In the genomic region with DNA sequence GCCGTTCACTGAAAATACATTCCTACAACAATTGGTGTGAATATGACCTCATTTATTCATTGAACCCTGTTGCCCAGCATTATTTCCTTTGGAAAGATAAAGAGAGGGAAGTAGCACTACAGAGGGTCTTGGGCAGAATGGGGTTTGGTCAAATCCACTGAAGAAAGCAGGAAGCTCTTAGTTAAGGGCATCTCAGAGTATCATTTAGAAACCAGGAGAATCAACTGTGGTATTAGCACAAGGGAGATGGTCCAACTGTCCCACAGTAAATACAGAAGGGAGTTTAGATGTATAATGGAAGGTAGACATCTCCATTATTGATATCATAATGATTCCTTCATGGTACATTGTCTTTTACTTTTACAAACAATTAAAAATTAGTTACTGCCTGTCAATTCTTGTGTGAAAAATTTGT, we compare ENCODE assay signal across 14 cellular contexts. TPM values are rescaled to one million over a fixed set of nuclear protein-coding genes. Genes with fewer than 3 reads are reported as not detected.
DNase-seq lines count a peak whose midpoint lies in the region; ATAC-seq and TF ChIP-seq lines count a peak whose summit lies in the region.
"Had no signal": no experiment of that assay in that cellular context is flagged by ENCODE, and none has a peak within 500 bp of the region (broad histone marks: within the 10 kb centered on the region; RNA-seq: fewer than 3 reads in every experiment).

No MANE protein-coding gene starts in this region.

- H3K4me1 ChIP-seq in GM23338 (ENCODE audit: insufficient read depth) (peaks cover 18% of the 10 kb centered on the region), gastrocnemius medialis (no peaks in the 10 kb centered on the region), GM23248 (ENCODE audit: insufficient read depth) (no peaks in the 10 kb centered on the region)
- H3K4me1 ChIP-seq: suprapubic skin had no signal

- TF ChIP-seq CTCF in GM23338 (conservative IDR thresholded peaks at IDR 0.05; ENCODE audit: low read depth in 2 of 2) (no peak), gastrocnemius medialis (IDR thresholded peaks at IDR 0.05 in 4 of 5, conservative IDR thresholded peaks at IDR 0.05 in 1 of 5) (no peak)

- no peak for DNase-seq in activated T-cell treated with anti-CD3 and anti-CD28 coated beads, Interleukin-2, amount 50 U/mL, for 72 hours
- DNase-seq in activated T-cell treated with anti-CD3 and anti-CD28 coated beads, Interleukin-2, amount 50 U/mL, for 1 hour: no peak
- DNase-seq in GM23338 (ENCODE audit: low spot score) (no peak), gastrocnemius medialis (no peak), GM23248 (no peak), SHP77 treated with DMSO at 0.1 percent for 48 hours (lab: John Stamatoyannopoulos, UW) (no peak)
- no peak for DNase-seq in stimulated activated naive B cell treated with anti-CD40 and anti-IgM and Interleukin-4, amounts not matched to agents 10 μg/mL and 1 μg/mL and 100 μg/mL, for 72 hours
- DNase-seq: anterior cingulate cortex, NCI-H187 had no signal

- H3K27me3 ChIP-seq in GM23338 (ENCODE audit: insufficient read depth) (no peaks in the 10 kb centered on the region), gastrocnemius medialis (no peaks in the 10 kb centered on the region), GM23248 (replicated peaks; ENCODE audit: insufficient read depth) (peaks cover 46% of the 10 kb centered on the region)

- H3K4me3 Mint-ChIP-seq in activated T-cell treated with anti-CD3 and anti-CD28 coated beads, Interleukin-2, amount 50 U/mL, for 72 hours: peak overlapping the region; percentile 33 to 69
- no peak overlapping the region for H3K4me3 Mint-ChIP-seq in GM23338
- H3K4me3 Mint-ChIP-seq in stimulated activated naive B cell treated with anti-CD40 and anti-IgM and Interleukin-4, amounts not matched to agents 10 μg/mL and 1 μg/mL and 100 μg/mL, for 72 hours: peak overlapping the region; percentile 52 to 64
- H3K4me3 Mint-ChIP-seq: nephron, WTC11 had no signal

- H2AFZ ChIP-seq in GM23338 (no peak overlapping the region), GM23248 (no peak overlapping the region)

- H3K4me1 Mint-ChIP-seq in activated T-cell treated with anti-CD3 and anti-CD28 coated beads, Interleukin-2, amount 50 U/mL, for 72 hours (ENCODE audit: low read depth): peaks cover 22% of the 10 kb centered on the region
- H3K4me1 Mint-ChIP-seq in GM23338: peaks cover 28% of the 10 kb centered on the region
- peaks cover 9 to 12% of the 10 kb centered on the region in 2 donors for H3K4me1 Mint-ChIP-seq in stimulated activated naive B cell treated with anti-CD40 and anti-IgM and Interleukin-4, amounts not matched to agents 10 μg/mL and 1 μg/mL and 100 μg/mL, for 72 hours

- no peaks in the 10 kb centered on the region for H3K36me3 Mint-ChIP-seq in activated T-cell treated with anti-CD3 and anti-CD28 coated beads, Interleukin-2, amount 50 U/mL, for 72 hours (ENCODE audit: insufficient read depth in 2 of 2)
- no peaks in the 10 kb centered on the region for H3K36me3 Mint-ChIP-seq in GM23338 (ENCODE audit: low read depth)
- peaks cover 5% of the 10 kb centered on the region in 2 donors for H3K36me3 Mint-ChIP-seq in stimulated activated naive B cell treated with anti-CD40 and anti-IgM and Interleukin-4, amounts not matched to agents 10 μg/mL and 1 μg/mL and 100 μg/mL, for 72 hours
- H3K36me3 Mint-ChIP-seq: WTC11 had no signal

- H3K9me3 Mint-ChIP-seq in activated T-cell treated with anti-CD3 and anti-CD28 coated beads, Interleukin-2, amount 50 U/mL, for 72 hours: no peaks in the 10 kb centered on the region
- H3K9me3 Mint-ChIP-seq in GM23338: no peaks in the 10 kb centered on the region
- no peaks in the 10 kb centered on the region for H3K9me3 Mint-ChIP-seq in stimulated activated naive B cell treated with anti-CD40 and anti-IgM and Interleukin-4, amounts not matched to agents 10 μg/mL and 1 μg/mL and 100 μg/mL, for 72 hours
- H3K9me3 Mint-ChIP-seq: nephron had no signal

- H4K20me1 ChIP-seq in GM23338 (replicated peaks; ENCODE audit: insufficient read depth): no peaks in the 10 kb centered on the region
- H4K20me1 ChIP-seq in GM23248 (ENCODE audit: insufficient read depth): no peaks in the 10 kb centered on the region

- ATAC-seq in activated T-cell treated with anti-CD3 and anti-CD28 coated beads, Interleukin-2, amount 50 U/mL, for 72 hours (replicated peaks in 1 of 2): peak; percentile 52 to 59
- ATAC-seq in GM23338 (no peak), HG03342 (IDR thresholded peaks at IDR 0.05; ENCODE audit: unreplicated experiment) (peak; percentile 33), gastrocnemius medialis (no peak)
- ATAC-seq in stimulated activated naive B cell treated with anti-CD40 and anti-IgM and Interleukin-4, amounts not matched to agents 10 μg/mL and 1 μg/mL and 100 μg/mL, for 72 hours (replicated peaks): peak; percentile 60 to 64

- H3K9me2 ChIP-seq in GM23338 (ENCODE audit: insufficient read depth): peaks cover 10% of the 10 kb centered on the region; the same call in 1 of the 2 replicates
- no peaks in the 10 kb centered on the region for H3K9me2 ChIP-seq in GM23248 (ENCODE audit: insufficient read depth)

- no peaks in the 10 kb centered on the region for H3K79me2 ChIP-seq in GM23338 (replicated peaks; ENCODE audit: insufficient read depth)
- H3K79me2 ChIP-seq in GM23248 (ENCODE audit: insufficient read depth): no peaks in the 10 kb centered on the region

- in situ Hi-C loops in gastrocnemius medialis (cut with MboI; ENCODE audit: low sequenced_read_pairs in 4 of 4): no loop called here
- in situ Hi-C loops in GM23248 (cut with MboI): no loop called here

- H3K27ac Mint-ChIP-seq in activated T-cell treated with anti-CD3 and anti-CD28 coated beads, Interleukin-2, amount 50 U/mL, for 72 hours: peak overlapping the region; percentile 24
- no peak overlapping the region for H3K27ac Mint-ChIP-seq in GM23338
- H3K27ac Mint-ChIP-seq in stimulated activated naive B cell treated with anti-CD40 and anti-IgM and Interleukin-4, amounts not matched to agents 10 μg/mL and 1 μg/mL and 100 μg/mL, for 72 hours: peak overlapping the region; percentile 92
- H3K27ac Mint-ChIP-seq: WTC11 had no signal

- TF ChIP-seq POLR2A in gastrocnemius medialis (IDR thresholded peaks at IDR 0.05): no peak

- H3F3A ChIP-seq in GM23338 (replicated peaks; ENCODE audit: low read depth) (no peaks in the 10 kb centered on the region), GM23248 (ENCODE audit: insufficient read depth) (no peaks in the 10 kb centered on the region)

- H3K9ac ChIP-seq in GM23248: no peak overlapping the region

- H3K4me3 ChIP-seq in GM23338 (no peak overlapping the region), gastrocnemius medialis (no peak overlapping the region), GM23248 (no peak overlapping the region)
- H3K4me3 ChIP-seq: suprapubic skin had no signal

- H3K4me2 ChIP-seq in GM23338: peak overlapping the region; percentile 56; the same call in 1 of the 2 replicates
- no peak overlapping the region for H3K4me2 ChIP-seq in GM23248 (ENCODE audit: unreplicated experiment)

- H3K36me3 ChIP-seq in GM23338 (ENCODE audit: insufficient read depth) (no peaks in the 10 kb centered on the region), gastrocnemius medialis (no peaks in the 10 kb centered on the region), GM23248 (ENCODE audit: low read depth) (no peaks in the 10 kb centered on the region)
- H3K36me3 ChIP-seq: suprapubic skin had no signal

- H3K9me3 ChIP-seq in gastrocnemius medialis (no peaks in the 10 kb centered on the region), GM23248 (ENCODE audit: low read depth) (no peaks in the 10 kb centered on the region)
- H3K9me3 ChIP-seq: suprapubic skin had no signal

- peaks cover 58% of the 10 kb centered on the region for H3K27me3 Mint-ChIP-seq in activated T-cell treated with anti-CD3 and anti-CD28 coated beads, Interleukin-2, amount 50 U/mL, for 72 hours (ENCODE audit: low read depth)
- peaks cover 2% of the 10 kb centered on the region for H3K27me3 Mint-ChIP-seq in GM23338 (ENCODE audit: insufficient read depth, low read depth, poor library complexity)
- no peaks in the 10 kb centered on the region for H3K27me3 Mint-ChIP-seq in stimulated activated naive B cell treated with anti-CD40 and anti-IgM and Interleukin-4, amounts not matched to agents 10 μg/mL and 1 μg/mL and 100 μg/mL, for 72 hours

- WGBS in GM23248 (ENCODE audit: low coverage in 1 of 2, low lambda C conversion rate in 2 of 2, missing lambda C conversion rate in 2 of 2), 2 experiments: 88 to 98% methylated on average over 1 of the region's 1 CpG

- intact Hi-C loops in gastrocnemius medialis (cut with DNase I; ENCODE audit: low total_unique reads): no loop called here

- no peak overlapping the region for H3K27ac ChIP-seq in GM23338 (ENCODE audit: low read depth)
- no peak overlapping the region for H3K27ac ChIP-seq in gastrocnemius medialis
- H3K27ac ChIP-seq in GM23248: no peak overlapping the region
- H3K27ac ChIP-seq: suprapubic skin had no signal

TF ChIP-seq in GM23338, 12 proteins besides CTCF, POLR2A, EP300 and RAD21 (continues in another document):
- TF ChIP-seq ZNF331 (CRISPR knock-in tag; IDR thresholded peaks at IDR 0.05; ENCODE audit: low read depth) (no peak), POLR2AphosphoS5 (IDR thresholded peaks at IDR 0.05; ENCODE audit: low read depth) (no peak), STAT1 (IDR thresholded peaks at IDR 0.05; ENCODE audit: unreplicated experiment) (no peak), ZNF114 (CRISPR knock-in tag; IDR thresholded peaks at IDR 0.05) (no peak)
- TF ChIP-seq, protein P1, sequence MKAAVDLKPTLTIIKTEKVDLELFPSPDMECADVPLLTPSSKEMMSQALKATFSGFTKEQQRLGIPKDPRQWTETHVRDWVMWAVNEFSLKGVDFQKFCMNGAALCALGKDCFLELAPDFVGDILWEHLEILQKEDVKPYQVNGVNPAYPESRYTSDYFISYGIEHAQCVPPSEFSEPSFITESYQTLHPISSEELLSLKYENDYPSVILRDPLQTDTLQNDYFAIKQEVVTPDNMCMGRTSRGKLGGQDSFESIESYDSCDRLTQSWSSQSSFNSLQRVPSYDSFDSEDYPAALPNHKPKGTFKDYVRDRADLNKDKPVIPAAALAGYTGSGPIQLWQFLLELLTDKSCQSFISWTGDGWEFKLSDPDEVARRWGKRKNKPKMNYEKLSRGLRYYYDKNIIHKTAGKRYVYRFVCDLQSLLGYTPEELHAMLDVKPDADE (IDR thresholded peaks at IDR 0.05): no peak

RNA-seq across cellular contexts. Expression of a gene that starts 47.1 kb away (rescaled TPM):
- not detected for total RNA-seq in activated T-cell treated with anti-CD3 and anti-CD28 coated beads, Interleukin-2, amount 50 U/mL, for 72 hours
- not detected in 2 replicates for total RNA-seq in GM23338 (2014; rRNA removed; shearing (Covaris generic))
- 0.13 and 0.16 TPM in 2 replicates for polyA plus RNA-seq in GM23338 (2016; fragmentation: Nextera tagmentation; extraction: Ambion mirVana)
- total RNA-seq in gastrocnemius medialis: not detected
- not detected in 2 replicates for total RNA-seq in GM23248 (2014; rRNA removed; shearing (Covaris generic))
- polyA plus RNA-seq in GM23248 (2016; fragmentation: Nextera tagmentation; extraction: Ambion mirVana): 0.05 TPM in 1 of 2 replicates, not detected in the other
- total RNA-seq: endothelial cell of umbilical vein, WTC11 had no signal
- polyA plus RNA-seq: endothelial cell of umbilical vein had no signal

Comparison
In these comparisons a context has a peak if more than half of its experiments do, and no peak if none do; other contexts are left out.
1. ATAC-seq: peak in activated T-cell treated with anti-CD3 and anti-CD28 coated beads, Interleukin-2, amount 50 U/mL, for 72 hours (2 of 2), HG03342 (single experiment) and stimulated activated naive B cell treated with anti-CD40 and anti-IgM and Interleukin-4, amounts not matched to agents 10 μg/mL and 1 μg/mL and 100 μg/mL, for 72 hours (2 of 2); none in GM23338 (single experiment) and gastrocnemius medialis (0 of 2).